In genomic region chr4:156534205-156534604, GRCh38 we compare ENCODE assay signal across 8 cellular contexts.
"Had no signal": no experiment of that assay in that cellular context is flagged by ENCODE, and none has a peak within 500 bp of the region (broad histone marks: within the 10 kb centered on the region; RNA-seq: fewer than 3 reads in every experiment).

No MANE protein-coding gene starts in this region.

- H3K4me1 Mint-ChIP-seq: GM23338, H9, IgD-negative memory B cell had no signal

- H3K4me3 ChIP-seq: GM23338 had no signal

- H3K4me2 ChIP-seq: GM23338 had no signal

- H3K27ac Mint-ChIP-seq: GM23338, H9, HFFc6, IgD-negative memory B cell had no signal

- H3K4me3 Mint-ChIP-seq: GM23338, H9, HFFc6 had no signal

- H3K27ac ChIP-seq: HL-60 had no signal

- DNase-seq: H9, HFFc6, KBM-7 had no signal

- ATAC-seq: GM23338, HCT116, HepG2 had no signal

- H2AFZ ChIP-seq: GM23338 had no signal

- H3K36me3 Mint-ChIP-seq: IgD-negative memory B cell had no signal

- H3K27me3 Mint-ChIP-seq: IgD-negative memory B cell had no signal

- H3K9me3 Mint-ChIP-seq: GM23338, HFFc6 had no signal
